Comparison of ENCODE assay signal across 6 cellular contexts in genomic region chr12:120261951-120262851, GRCh38. TPM values are rescaled to one million over a fixed set of nuclear protein-coding genes. Genes with fewer than 3 reads are reported as not detected.
A peak's percentile ranks its signal among the peaks of the same experiment; 100 is the strongest.
DNase-seq lines count a peak whose midpoint lies in the region; ATAC-seq, FAIRE-seq and TF ChIP-seq lines count a peak whose summit lies in the region.

No MANE protein-coding gene starts in this region.

- DNase-seq in MG63 (peak; percentile 60), sciatic nerve (ENCODE audit: low spot score) (no peak), D721Med (ENCODE audit: insufficient read length, low spot score) (no peak), dedifferentiated amniotic fluid mesenchymal stem cell (ENCODE audit: extremely low spot score) (no peak)

- H3K27me3 ChIP-seq in MG63 (no peaks in the 10 kb centered on the region), duodenal mucosa (ENCODE audit: control insufficient read depth in 1 of 2, insufficient read depth in 2 of 2, low read length in 2 of 2) (no peaks in the 10 kb centered on the region)

- ATAC-seq in sciatic nerve, result peak; percentile 36
- ATAC-seq in GM18520 (IDR thresholded peaks at IDR 0.05; ENCODE audit: unreplicated experiment), result no peak

- peak overlapping the region in 1 of 2 donors; percentile 27 for H3K9ac ChIP-seq in duodenal mucosa (ENCODE audit: low read depth in 1 of 2, low read length in 2 of 2)

- H3K27ac ChIP-seq in duodenal mucosa (ENCODE audit: low read depth, low read length), result peak overlapping the region; percentile 58

- H3K4me1 ChIP-seq in duodenal mucosa (ENCODE audit: control insufficient read depth in 1 of 2, insufficient read depth in 2 of 2, low read length in 2 of 2), result peaks cover 41 to 44% of the 10 kb centered on the region in 2 donors

- peaks cover 11% of the 10 kb centered on the region for H3K36me3 ChIP-seq in MG63
- H3K36me3 ChIP-seq in duodenal mucosa (ENCODE audit: control insufficient read depth in 1 of 2, insufficient read depth in 2 of 2, low read length in 2 of 2), result no peaks in the 10 kb centered on the region

- intact Hi-C loops in sciatic nerve (cut with DNase I), result no loop called here

- H3K4me3 ChIP-seq in MG63 (peak overlapping the region; percentile 68), duodenal mucosa (ENCODE audit: low read depth in 1 of 2, low read length in 2 of 2) (peak overlapping the region; percentile 79 to 81)

- TF ChIP-seq CTCF in D721Med (IDR thresholded peaks at IDR 0.05; ENCODE audit: insufficient read depth, missing control alignments), result no peak

- H3K9me3 ChIP-seq in MG63, result no peaks in the 10 kb centered on the region
- no peaks in the 10 kb centered on the region for H3K9me3 ChIP-seq in duodenal mucosa (ENCODE audit: control insufficient read depth in 1 of 2, low read length in 2 of 2)

- FAIRE-seq in D721Med (lab: Jason Lieb, UNC), result no peak

RNA-seq across cellular contexts. Expression of gene PXN, which starts 3.3 kb away (rescaled TPM):
- 6.4 and 11.5 TPM in 2 replicates for total RNA-seq in MG63 (2014; rRNA removed; shearing (Covaris generic); ENCODE audit: low replicate concordance)
- total RNA-seq in sciatic nerve, result 183 TPM

RNA-seq across cellular contexts. Expression of gene RNU4-2, which starts 29.5 kb away (rescaled TPM):
- not detected in 2 replicates for total RNA-seq in MG63 (2014; rRNA removed; shearing (Covaris generic); ENCODE audit: low replicate concordance)
- 15,390 TPM for total RNA-seq in sciatic nerve

RNA-seq across cellular contexts. Expression of gene RNU4-1, which starts 30.8 kb away (rescaled TPM):
- not detected in 2 replicates for total RNA-seq in MG63 (2014; rRNA removed; shearing (Covaris generic); ENCODE audit: low replicate concordance)
- 1,748 TPM for total RNA-seq in sciatic nerve

RNA-seq across cellular contexts. Expression of gene SIRT4, which starts 39.9 kb away (rescaled TPM):
- total RNA-seq in MG63 (2014; rRNA removed; shearing (Covaris generic); ENCODE audit: low replicate concordance), result 0.33 TPM in 1 of 2 replicates, not detected in the other
- 0.76 TPM for total RNA-seq in sciatic nerve

Comparison
In these comparisons a context has a peak if more than half of its experiments do, and no peak if none do; other contexts are left out.
1. RNA of gene PXN, which starts 3.3 kb away (total RNA-seq): 183 TPM in sciatic nerve (single experiment); 6.4 to 11.5 TPM in MG63; every median in the first group is over 10 times any median in the second.
2. RNA of gene RNU4-2, which starts 29.5 kb away (total RNA-seq): 15,390 TPM in sciatic nerve (single experiment); not detected in MG63; every median in the first group is over 1,000 times any median in the second.
3. RNA of gene RNU4-1, which starts 30.8 kb away (total RNA-seq): 1,748 TPM in sciatic nerve (single experiment); not detected in MG63; every median in the first group is over 1,000 times any median in the second.